ENCODE assay signal across 29 cellular contexts in the genomic region with DNA sequence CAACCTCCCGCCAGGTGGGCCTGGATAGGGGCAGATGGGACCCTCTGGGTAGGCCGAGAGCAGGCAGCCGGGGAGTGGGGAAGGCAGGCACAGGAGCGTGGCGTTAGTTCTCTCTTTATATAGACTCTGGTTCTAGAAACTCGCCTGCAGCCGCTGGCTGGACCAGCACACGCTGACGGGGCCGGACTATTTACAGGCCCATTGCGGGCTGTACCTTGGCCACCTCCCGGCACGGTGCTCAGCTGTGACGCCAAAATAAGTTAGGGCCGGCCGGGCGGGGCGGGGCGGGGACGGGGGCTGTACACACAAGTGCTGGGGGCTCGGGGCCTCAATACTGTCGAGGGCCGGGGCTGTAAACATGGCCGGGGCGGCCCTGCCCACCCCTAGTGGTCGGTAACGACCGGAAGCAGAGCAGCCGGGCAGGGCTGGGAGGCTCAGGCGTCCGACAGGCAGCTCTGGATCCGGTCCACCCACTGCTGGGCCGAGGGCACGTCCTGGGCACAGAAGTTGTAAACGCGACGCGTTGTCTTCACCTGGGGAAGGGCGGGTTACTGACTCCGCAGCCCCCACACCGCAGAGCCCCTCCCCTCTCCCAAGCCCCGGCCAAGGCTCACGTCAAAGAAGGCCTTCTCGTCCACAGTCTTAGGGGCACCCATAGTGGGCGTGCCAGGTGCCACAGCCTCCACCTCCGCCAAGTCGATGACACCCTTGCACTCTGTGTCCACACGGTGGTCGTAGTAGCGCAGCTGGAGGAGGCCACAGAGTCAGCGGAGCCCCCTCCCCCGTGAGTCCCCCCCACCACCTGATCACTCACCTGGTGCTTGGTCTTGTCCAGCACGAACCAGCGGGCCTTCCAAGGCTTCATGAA. TPM values are rescaled to one million over a fixed set of nuclear protein-coding genes. Genes with fewer than 3 reads are reported as not detected.
DNase-seq lines count a peak whose midpoint lies in the region; ATAC-seq and TF ChIP-seq lines count a peak whose summit lies in the region.
"Had no signal": no experiment of that assay in that cellular context is flagged by ENCODE, and none has a peak within 500 bp of the region (broad histone marks: within the 10 kb centered on the region; RNA-seq: fewer than 3 reads in every experiment).

No MANE protein-coding gene starts in this region.

- ATAC-seq in CD4-positive, alpha-beta T cell (ENCODE audit: poor library complexity) = no peak
- no peak for ATAC-seq in central memory CD8-positive, alpha-beta T cell (replicated peaks; ENCODE audit: extremely low read depth, poor library complexity, severe bottlenecking)
- ATAC-seq in mucosa of descending colon (peak; percentile 6), HG03460 (IDR thresholded peaks at IDR 0.05; ENCODE audit: unreplicated experiment) (no peak)
- ATAC-seq: activated CD4-positive, CD25-positive, alpha-beta regulatory T cell treated with anti-CD3 and anti-CD28 coated beads, Interleukin-2, amount 50 U/mL, for 24 hours had no signal

- no peak for TF ChIP-seq CTCF in CD4-positive, alpha-beta T cell (IDR thresholded peaks at IDR 0.05)
- TF ChIP-seq CTCF in mucosa of descending colon (IDR thresholded peaks at IDR 0.05) = no peak

- intact Hi-C loops in CD4-positive, alpha-beta T cell (cut with DNase I, micrococcal nuclease) = no loop called here
- intact Hi-C loops in mucosa of descending colon (cut with DNase I, micrococcal nuclease) = no loop called here

- H3K27me3 ChIP-seq in CD4-positive, alpha-beta T cell (ENCODE audit: control insufficient read depth, insufficient read depth, low read length) = no peaks in the 10 kb centered on the region
- H3K27me3 ChIP-seq: SJSA1, tibial nerve had no signal

- H3K4me3 Mint-ChIP-seq in activated T-cell treated with anti-CD3 and anti-CD28 coated beads, Interleukin-2, amount 50 U/mL, for 24 hours = no peak overlapping the region
- no peak overlapping the region for H3K4me3 Mint-ChIP-seq in CD4-positive, alpha-beta T cell
- no peak overlapping the region for H3K4me3 Mint-ChIP-seq in central memory CD8-positive, alpha-beta T cell
- H3K4me3 Mint-ChIP-seq: activated CD4-positive, alpha-beta memory T cell treated with anti-CD3 and anti-CD28 coated beads, Interleukin-2, amount 10 ng/mL, durations not matched to agents 7 days and 5 days; CD4-positive, alpha-beta memory T cell; HFFc6; memory B cell had no signal

- no peaks in the 10 kb centered on the region for H3K27me3 Mint-ChIP-seq in activated T-cell treated with anti-CD3 and anti-CD28 coated beads, Interleukin-2, amount 50 U/mL, for 24 hours
- H3K27me3 Mint-ChIP-seq in CD4-positive, alpha-beta T cell = no peaks in the 10 kb centered on the region
- H3K27me3 Mint-ChIP-seq in central memory CD8-positive, alpha-beta T cell = no peaks in the 10 kb centered on the region
- H3K27me3 Mint-ChIP-seq: activated CD4-positive, alpha-beta memory T cell treated with anti-CD3 and anti-CD28 coated beads, Interleukin-2, amount 10 ng/mL, durations not matched to agents 7 days and 5 days; CD4-positive, alpha-beta memory T cell; memory B cell had no signal

- peaks cover 9% of the 10 kb centered on the region for H3K4me1 ChIP-seq in mucosa of descending colon (ENCODE audit: low read depth)
- H3K4me1 ChIP-seq: SJSA1 had no signal

- peak overlapping the region; percentile 13 for H3K27ac ChIP-seq in CD4-positive, alpha-beta T cell (ENCODE audit: low read depth, low read length)
- H3K27ac ChIP-seq: epithelial cell of prostate, HL-60, SJSA1 had no signal

- DNase-seq in activated T-cell treated with anti-CD3 and anti-CD28 coated beads, Interleukin-2, amount 50 U/mL, for 24 hours = no peak
- DNase-seq in activated T-cell treated with anti-CD3 and anti-CD28 coated beads, Interleukin-2, amount 50 U/mL, for 1 hour = no peak
- DNase-seq in CD4-positive, alpha-beta T cell = peak in 2 of 10 experiments; percentile 0 to 5
- no peak for DNase-seq in central memory CD8-positive, alpha-beta T cell (ENCODE audit: low spot score in 2 of 2)
- DNase-seq in mucosa of descending colon (no peak), NCI-H1694 treated with DMSO at 0.1 percent for 48 hours (lab: John Stamatoyannopoulos, UW) (no peak), anterior cingulate cortex (lab: John Stamatoyannopoulos, UW) (no peak)
- DNase-seq: activated CD4-positive, alpha-beta memory T cell treated with anti-CD3 and anti-CD28 coated beads, Interleukin-2, amount 10 ng/mL, durations not matched to agents 7 days and 5 days; activated CD8-positive, alpha-beta memory T cell treated with anti-CD3 and anti-CD28 coated beads, Interleukin-2, amount 50 U/mL, for 48 hours; EL; HFFc6; Karpas-422; kidney glomerular epithelial cell; NCI-H146; NCI-H2171; NCI-H510A; small intestine had no signal

- H3K9me3 ChIP-seq in CD4-positive, alpha-beta T cell (ENCODE audit: control insufficient read depth, low read length) = no peaks in the 10 kb centered on the region
- no peaks in the 10 kb centered on the region for H3K9me3 ChIP-seq in mucosa of descending colon
- H3K9me3 ChIP-seq: SJSA1, tibial nerve had no signal

- peaks cover 27% of the 10 kb centered on the region for H3K4me1 Mint-ChIP-seq in activated T-cell treated with anti-CD3 and anti-CD28 coated beads, Interleukin-2, amount 50 U/mL, for 24 hours (ENCODE audit: low read depth)
- no peaks in the 10 kb centered on the region for H3K4me1 Mint-ChIP-seq in CD4-positive, alpha-beta T cell (ENCODE audit: low read depth)
- H3K4me1 Mint-ChIP-seq in central memory CD8-positive, alpha-beta T cell = peaks cover 35% of the 10 kb centered on the region

- H3K36me3 ChIP-seq in mucosa of descending colon (ENCODE audit: low read depth) = peaks cover 11% of the 10 kb centered on the region

- POLR2A ChIA-PET in CD4-positive, alpha-beta T cell (lab: Charles Lee) = interaction anchor here (0.9 kb wide), 1 partner anchor 22 kb away, joined by 4 read pairs; no protein-coding TSS in a partner anchor

- no peaks in the 10 kb centered on the region for H3K9me3 Mint-ChIP-seq in activated T-cell treated with anti-CD3 and anti-CD28 coated beads, Interleukin-2, amount 50 U/mL, for 24 hours
- no peaks in the 10 kb centered on the region for H3K9me3 Mint-ChIP-seq in CD4-positive, alpha-beta T cell
- H3K9me3 Mint-ChIP-seq in central memory CD8-positive, alpha-beta T cell = no peaks in the 10 kb centered on the region
- H3K9me3 Mint-ChIP-seq: activated CD4-positive, alpha-beta memory T cell treated with anti-CD3 and anti-CD28 coated beads, Interleukin-2, amount 10 ng/mL, durations not matched to agents 7 days and 5 days; activated T-helper 2 cell treated with anti-CD3 and anti-CD28 coated beads, Interferon-gamma antibody, Interleukin-2, Interleukin-4, amounts not matched to agents 10 μg/mL and 5 μg/mL and 100 μg/mL, durations not matched to agents 14 hours and 24 hours and 36 hours; HFFc6; memory B cell had no signal

- H3K4me3 ChIP-seq in mucosa of descending colon = no peak overlapping the region
- H3K4me3 ChIP-seq: SJSA1, tibial nerve had no signal

- peak overlapping the region; percentile 44 for H3K27ac Mint-ChIP-seq in activated T-cell treated with anti-CD3 and anti-CD28 coated beads, Interleukin-2, amount 50 U/mL, for 24 hours
- no peak overlapping the region for H3K27ac Mint-ChIP-seq in CD4-positive, alpha-beta T cell
- H3K27ac Mint-ChIP-seq in central memory CD8-positive, alpha-beta T cell (ENCODE audit: low read depth) = peak overlapping the region; percentile 32
- H3K27ac Mint-ChIP-seq: activated CD4-positive, alpha-beta memory T cell treated with anti-CD3 and anti-CD28 coated beads, Interleukin-2, amount 10 ng/mL, durations not matched to agents 7 days and 5 days; activated T-helper 2 cell treated with anti-CD3 and anti-CD28 coated beads, Interferon-gamma antibody, Interleukin-2, Interleukin-4, amounts not matched to agents 10 μg/mL and 5 μg/mL and 100 μg/mL, durations not matched to agents 14 hours and 24 hours and 36 hours; HFFc6 had no signal

- CTCF ChIA-PET in CD4-positive, alpha-beta T cell (lab: Charles Lee) = no interaction called here

- H3K36me3 Mint-ChIP-seq in activated T-cell treated with anti-CD3 and anti-CD28 coated beads, Interleukin-2, amount 50 U/mL, for 24 hours (ENCODE audit: low read depth) = peaks cover 81% of the 10 kb centered on the region
- H3K36me3 Mint-ChIP-seq in CD4-positive, alpha-beta T cell (ENCODE audit: low read depth) = peaks cover 75% of the 10 kb centered on the region
- peaks cover 62% of the 10 kb centered on the region for H3K36me3 Mint-ChIP-seq in central memory CD8-positive, alpha-beta T cell (ENCODE audit: insufficient read depth)

RNA-seq across cellular contexts. Expression of gene SBF1, which starts 27.9 kb away (rescaled TPM):
- total RNA-seq in CD4-positive, alpha-beta T cell = 100 to 1,000 TPM; 220 to 227 TPM
- 10 to 100 TPM; 76.1 to 91.9 (median 84.3) TPM for total RNA-seq in mucosa of descending colon

RNA-seq across cellular contexts. Expression of gene ADM2, which starts 34.4 kb away (rescaled TPM):
- 1 to 10 TPM; 1.1 to 1.6 TPM for total RNA-seq in CD4-positive, alpha-beta T cell
- 1 to 10 TPM in 2 of 3 donors, under 1 TPM in 1; 0.95 to 3.9 (median 1.4) TPM for total RNA-seq in mucosa of descending colon
- total RNA-seq: A172, tibial nerve had no signal

RNA-seq across cellular contexts. Expression of gene MIOX, which starts 39.7 kb away (rescaled TPM):
- total RNA-seq in CD4-positive, alpha-beta T cell = not detected
- not detected for total RNA-seq in mucosa of descending colon
- total RNA-seq: A172; activated T-helper 2 cell treated with anti-CD3 and anti-CD28 coated beads, Interferon-gamma antibody, Interleukin-2, Interleukin-4, amounts not matched to agents 10 μg/mL and 5 μg/mL and 100 μg/mL, durations not matched to agents 14 hours and 24 hours and 36 hours; CD4-positive, alpha-beta memory T cell; cerebellum; HFFc6; osteoblast; SJSA1; tibial nerve had no signal
